ENCODE assay signal across 18 cellular contexts in the genomic region with DNA sequence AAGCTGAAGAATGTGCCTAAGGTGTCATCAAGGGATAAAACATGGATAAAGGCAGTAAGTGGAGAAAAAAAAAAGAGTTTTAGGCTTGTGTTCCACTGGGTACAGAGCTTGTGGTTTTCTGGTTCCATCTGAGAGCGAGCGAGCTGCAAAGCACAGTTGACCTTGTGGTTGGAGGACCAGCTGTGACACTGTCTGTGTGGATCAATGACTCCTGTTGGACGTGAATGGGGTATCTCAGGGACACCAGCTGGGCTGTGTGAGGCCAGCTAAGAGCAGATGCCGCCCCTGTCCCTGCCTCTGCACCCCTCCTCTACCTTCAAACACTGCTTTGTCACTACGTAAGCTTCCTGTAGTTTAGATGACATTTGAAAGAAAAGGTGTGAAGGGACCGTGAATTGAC.
A peak's percentile ranks its signal among the peaks of the same experiment; 100 is the strongest.
DNase-seq lines count a peak whose midpoint lies in the region; ATAC-seq, FAIRE-seq and TF ChIP-seq lines count a peak whose summit lies in the region.
"Had no signal": no experiment of that assay in that cellular context is flagged by ENCODE, and none has a peak within 500 bp of the region (broad histone marks: within the 10 kb centered on the region; RNA-seq: fewer than 3 reads in every experiment).

No MANE protein-coding gene starts in this region.

- H2BK15ac ChIP-seq in H9 (ENCODE audit: low read depth, low read length) = no peak overlapping the region

- H3K79me1 ChIP-seq in H9 (ENCODE audit: insufficient read depth, low read depth, low read length, poor library complexity, severe bottlenecking) = no peaks in the 10 kb centered on the region

- no peak for FAIRE-seq in K562 (lab: Jason Lieb, UNC)
- FAIRE-seq: RCC 7860 had no signal

- no peak overlapping the region for H4K91ac ChIP-seq in H9 (ENCODE audit: insufficient read length, low read depth, low read length)

- CTCF ChIA-PET in K562 (lab: Yijun Ruan, JAX; ENCODE audit: low intra/inter-chr PET ratio) = no interaction called here

- H3K4me3 Mint-ChIP-seq in neural progenitor cell = no peak overlapping the region
- no peak overlapping the region for H3K4me3 Mint-ChIP-seq in H9
- H3K4me3 Mint-ChIP-seq: CD14-positive monocyte had no signal

- H4K20me1 ChIP-seq in DND-41 (ENCODE audit: insufficient read depth, low read length) (no peaks in the 10 kb centered on the region), K562 (replicated peaks; ENCODE audit: control insufficient read depth, insufficient read depth, low read length) (no peaks in the 10 kb centered on the region), neural progenitor cell (ENCODE audit: low read depth) (no peaks in the 10 kb centered on the region), H9 (ENCODE audit: control insufficient read depth, insufficient read depth, insufficient read length) (no peaks in the 10 kb centered on the region)

- H3K4me2 ChIP-seq in DND-41 (ENCODE audit: insufficient read depth, low read length) (no peak overlapping the region), K562 (ENCODE audit: insufficient read depth, low read length) (no peak overlapping the region), neural progenitor cell (no peak overlapping the region), H9 (ENCODE audit: insufficient read depth, insufficient read length, low read length) (no peak overlapping the region)

- no peak for TF ChIP-seq RAD21 in K562 (CRISPR knock-in tag; conservative IDR thresholded peaks at IDR 0.05 in 1 of 2, IDR thresholded peaks at IDR 0.05 in 1 of 2)

- H3K14ac ChIP-seq in H9 (ENCODE audit: insufficient read depth, low read length) = no peak overlapping the region

- no peak overlapping the region for H2BK5ac ChIP-seq in H9 (ENCODE audit: insufficient read length, low read length)

- no peaks in the 10 kb centered on the region for H3K23me2 ChIP-seq in H9 (ENCODE audit: insufficient read length, low read depth, low read length, poor library complexity, severe bottlenecking)

- H3K18ac ChIP-seq in H9 (ENCODE audit: insufficient read length, low read depth, low read length) = no peak overlapping the region

- no peaks in the 10 kb centered on the region for H3K36me3 Mint-ChIP-seq in neural progenitor cell
- peaks cover 0 to 5% (median 0%) of the 10 kb centered on the region in 3 experiments; a peak in 2 of 7 replicates for H3K36me3 Mint-ChIP-seq in H9 (ENCODE audit: insufficient read depth in 1 of 3, low read depth in 3 of 3)
- H3K36me3 Mint-ChIP-seq: CD14-positive monocyte had no signal

- no peak overlapping the region for H3K23ac ChIP-seq in H9 (ENCODE audit: insufficient read length, low read depth, low read length)

- TF ChIP-seq POLR2A in K562 (conservative IDR thresholded peaks at IDR 0.05) = no peak

- H3K36me3 ChIP-seq in DND-41 (ENCODE audit: insufficient read depth, low read length) = no peaks in the 10 kb centered on the region
- no peaks in the 10 kb centered on the region for H3K36me3 ChIP-seq in K562 (ENCODE audit: control insufficient read depth, insufficient read depth, low read length)
- H3K36me3 ChIP-seq in neural progenitor cell = no peaks in the 10 kb centered on the region

- no peak overlapping the region for H2AFZ ChIP-seq in DND-41 (ENCODE audit: low read depth, low read length)
- no peak overlapping the region for H2AFZ ChIP-seq in K562 (ENCODE audit: low read depth, low read length)
- H2AFZ ChIP-seq in neural progenitor cell (replicated peaks) = no peak overlapping the region
- H2AFZ ChIP-seq in H9 (ENCODE audit: low read length) = no peak overlapping the region

- no peak overlapping the region for H3K4me3 ChIP-seq in DND-41 (ENCODE audit: low read depth in 1 of 2, low read length in 2 of 2)
- no peak overlapping the region for H3K4me3 ChIP-seq in K562
- no peak overlapping the region for H3K4me3 ChIP-seq in neural progenitor cell
- H3K4me3 ChIP-seq: SK-N-MC had no signal

- no peak overlapping the region for H2BK12ac ChIP-seq in H9 (ENCODE audit: insufficient read length, low read depth, low read length)

- H3K9me3 ChIP-seq in DND-41 (ENCODE audit: insufficient read depth, low read length, severe bottlenecking) = no peaks in the 10 kb centered on the region
- no peaks in the 10 kb centered on the region for H3K9me3 ChIP-seq in K562 (replicated peaks; ENCODE audit: control insufficient read depth, insufficient read depth, low read depth, low read length)
- no peaks in the 10 kb centered on the region for H3K9me3 ChIP-seq in neural progenitor cell (ENCODE audit: low read depth)
- H3K9me3 ChIP-seq in H9 (ENCODE audit: control insufficient read depth, low read depth, low read length) = no peaks in the 10 kb centered on the region

- H3K9ac ChIP-seq in DND-41 (ENCODE audit: low read depth, low read length) (no peak overlapping the region), K562 (ENCODE audit: insufficient read depth in 1 of 2, low read depth in 2 of 2, low read length in 2 of 2) (no peak overlapping the region), neural progenitor cell (no peak overlapping the region), H9 (ENCODE audit: extremely low read depth, insufficient read length, low read length) (no peak overlapping the region)

- in situ Hi-C loops in K562 (cut with MboI) = no loop called here

- no peaks in the 10 kb centered on the region for H3K79me2 ChIP-seq in DND-41 (ENCODE audit: insufficient read depth, low read length)
- no peaks in the 10 kb centered on the region for H3K79me2 ChIP-seq in K562 (ENCODE audit: control insufficient read depth, insufficient read depth, low read length)
- no peaks in the 10 kb centered on the region for H3K79me2 ChIP-seq in neural progenitor cell (ENCODE audit: low read depth)
- H3K79me2 ChIP-seq in H9 (ENCODE audit: insufficient read depth, low read length) = no peaks in the 10 kb centered on the region

- H3K4me1 Mint-ChIP-seq in neural progenitor cell = peaks cover 19% of the 10 kb centered on the region
- peaks cover 0 to 9% of the 10 kb centered on the region in 2 experiments for H3K4me1 Mint-ChIP-seq in H9

- H3K56ac ChIP-seq in H9 (ENCODE audit: insufficient read length, low read depth, low read length) = no peak overlapping the region

- no peak overlapping the region for H4K8ac ChIP-seq in H9 (replicated peaks; ENCODE audit: insufficient read length, low read depth, low read length)

- H3K27ac Mint-ChIP-seq in neural progenitor cell (peak overlapping the region; percentile 66), H9 (no peak overlapping the region)
- H3K27ac Mint-ChIP-seq: CD14-positive monocyte had no signal

- H2BK120ac ChIP-seq in H9 (ENCODE audit: low read depth, low read length, poor library complexity, severe bottlenecking) = no peak overlapping the region

- TF ChIP-seq CTCF in DND-41 (IDR thresholded peaks at IDR 0.05; ENCODE audit: borderline replicate concordance, extremely low read depth, low read length, poor library complexity, severe bottlenecking) = no peak
- TF ChIP-seq CTCF in K562 (IDR thresholded peaks at IDR 0.05 in 2 of 3, conservative IDR thresholded peaks at IDR 0.05 in 1 of 3; ENCODE audit: insufficient read depth in 2 of 3, low read depth in 1 of 3, low read length in 3 of 3) = no peak
- TF ChIP-seq CTCF in neural progenitor cell (IDR thresholded peaks at IDR 0.05) = no peak
- TF ChIP-seq CTCF in H9 (conservative IDR thresholded peaks at IDR 0.05) = no peak

- DNase-seq in DND-41 (peak; percentile 13), LHCN-M2 (ENCODE audit: low read depth) (peak; percentile 24), K562 (ENCODE audit: extremely low read depth in 1 of 4, low spot score in 3 of 4) (no peak), neural progenitor cell (ENCODE audit: low spot score) (no peak), H9 (no peak), NCI-H748 (lab: John Stamatoyannopoulos, UW; ENCODE audit: unreplicated experiment) (no peak), hepatic stellate cell (ENCODE audit: low spot score) (no peak)
- DNase-seq: DMS79, HCEC 1CT, KG1, NCI-H1417 treated with DMSO at 0.1 percent for 48 hours, NCI-H2029, NCI-H2171, NCI-H526 treated with DMSO at 0.1 percent for 48 hours, Right ventricle myocardium superior had no signal

- 12% methylated on average over 6 of the region's 6 CpGs for WGBS in K562 (ENCODE audit: insufficient coverage, low coverage, missing lambda C conversion rate)
- no CpG with 5 or more reads among the region's 6 CpGs for WGBS in H9 (ENCODE audit: extremely low coverage, insufficient read length, low lambda C conversion rate)

- no peak for TF ChIP-seq EP300 in K562 (IDR thresholded peaks at IDR 0.05; ENCODE audit: low read length)

- no TSS peak for BruUV-seq in K562 (replicated peaks; lab: Mats Ljungman, UMichigan)

- intact Hi-C loops in K562 (cut with micrococcal nuclease) = loop anchor here (10.0 kb wide), 1 partner anchor 123 kb away; no protein-coding TSS in a partner anchor

- no peak overlapping the region for H2BK20ac ChIP-seq in H9 (ENCODE audit: low read depth, low read length, poor library complexity, severe bottlenecking)

- H3K9me1 ChIP-seq in K562 (ENCODE audit: control insufficient read depth, insufficient read depth, low read length) = peaks cover 3% of the 10 kb centered on the region

- H3K27me3 ChIP-seq in DND-41 (ENCODE audit: insufficient read depth, low read length, poor library complexity) = peaks cover 7% of the 10 kb centered on the region
- H3K27me3 ChIP-seq in K562 (ENCODE audit: control insufficient read depth in 2 of 2, insufficient read depth in 2 of 2, low read length in 2 of 2) = peaks cover 0 to 8% of the 10 kb centered on the region in 2 experiments; a peak in 1 of 5 replicates
- no peaks in the 10 kb centered on the region for H3K27me3 ChIP-seq in neural progenitor cell
- H3K27me3 ChIP-seq in H9 (ENCODE audit: insufficient read depth, low read length) = no peaks in the 10 kb centered on the region

- ATAC-seq in DND-41 (ENCODE audit: insufficient read depth, low read depth) (peak; percentile 58), K562 (no peak)

- no peak overlapping the region for H3T11ph ChIP-seq in H9 (ENCODE audit: low read length)

- no peak overlapping the region for H4K5ac ChIP-seq in H9 (ENCODE audit: insufficient read length, low read depth, low read length)

- H3K27me3 Mint-ChIP-seq in neural progenitor cell (ENCODE audit: insufficient read depth, low read depth) (no peaks in the 10 kb centered on the region), H9 (ENCODE audit: low read depth) (peaks cover 2% of the 10 kb centered on the region; the same call in 1 of the 2 replicates)

- H3K9me3 Mint-ChIP-seq in neural progenitor cell (no peaks in the 10 kb centered on the region), H9 (no peaks in the 10 kb centered on the region; a peak in 2 of 5 replicates)

- POLR2A ChIA-PET in K562 (lab: Yijun Ruan, JAX) = interaction anchor here (0.9 kb wide), 1 partner anchor 10 kb away, joined by 3 read pairs; no protein-coding TSS in a partner anchor

- H3K4me1 ChIP-seq in DND-41 (ENCODE audit: insufficient read depth, low read length) = no peaks in the 10 kb centered on the region
- H3K4me1 ChIP-seq in K562 (replicated peaks in 1 of 2; ENCODE audit: control insufficient read depth in 2 of 2, insufficient read depth in 2 of 2, low read length in 2 of 2) = peaks cover 3 to 15% of the 10 kb centered on the region in 2 experiments; a peak in 2 of 5 replicates
- no peaks in the 10 kb centered on the region for H3K4me1 ChIP-seq in neural progenitor cell
- H3K4me1 ChIP-seq in H9 (ENCODE audit: insufficient read depth, low read length) = peaks cover 2% of the 10 kb centered on the region; the same call in 1 of the 2 replicates

- H3K27ac ChIP-seq in DND-41 (ENCODE audit: low read length) = no peak overlapping the region
- no peak overlapping the region for H3K27ac ChIP-seq in K562 (ENCODE audit: extremely low read depth, low read depth, low read length)
- H3K27ac ChIP-seq in neural progenitor cell = no peak overlapping the region
- H3K27ac ChIP-seq in H9 (ENCODE audit: insufficient read length, low read depth, low read length) = no peak overlapping the region
- H3K27ac ChIP-seq: SK-N-MC had no signal

- H2AK5ac ChIP-seq in H9 (ENCODE audit: insufficient read length, low read length) = no peak overlapping the region

- no peak overlapping the region for H3K4ac ChIP-seq in H9 (ENCODE audit: low read depth, low read length)

- H3F3A ChIP-seq in neural progenitor cell (ENCODE audit: low read depth) = no peaks in the 10 kb centered on the region

Comparison
In these comparisons a context has a peak if more than half of its experiments do, and no peak if none do; other contexts are left out.
1. DNase-seq: peak in DND-41 (single experiment) and LHCN-M2 (single experiment); none in K562 (0 of 4), neural progenitor cell (single experiment), H9 (single experiment), NCI-H748 (single experiment) and hepatic stellate cell (single experiment).